Comparison of ENCODE assay signal across 9 cellular contexts in the genomic region with DNA sequence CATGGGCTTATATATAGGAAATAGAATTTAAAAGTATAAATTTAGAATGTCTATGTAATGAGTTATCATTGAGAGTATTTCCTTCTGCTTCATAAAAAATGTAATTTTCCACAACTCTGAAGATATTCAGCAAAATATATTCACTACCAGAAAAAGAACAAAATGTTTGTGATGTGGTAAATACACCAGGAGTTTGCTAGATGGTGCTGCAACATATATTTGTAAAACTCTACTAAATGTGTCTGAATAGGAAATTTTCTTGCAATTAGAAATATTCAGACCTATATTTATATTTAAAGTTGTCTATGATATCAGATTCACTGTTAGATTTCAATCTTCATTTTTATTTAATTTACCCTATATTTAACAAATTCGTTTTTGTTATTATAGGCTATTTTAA.
"Had no signal": no experiment of that assay in that cellular context is flagged by ENCODE, and none has a peak within 500 bp of the region (broad histone marks: within the 10 kb centered on the region; RNA-seq: fewer than 3 reads in every experiment).

No MANE protein-coding gene starts in this region.

- H3K27me3 Mint-ChIP-seq: IgD-negative memory B cell had no signal

- H3K4me1 Mint-ChIP-seq: GM23338, H9, IgD-negative memory B cell had no signal

- FAIRE-seq: H1, H54, HepG2 had no signal

- H3K4me3 ChIP-seq: GM23338 had no signal

- ATAC-seq: GM23338, HepG2 had no signal

- H2AFZ ChIP-seq: GM23338 had no signal

- H3K27ac Mint-ChIP-seq: GM23338, H9, IgD-negative memory B cell had no signal

- H3K4me2 ChIP-seq: GM23338 had no signal

- DNase-seq: H9, HCEC 1CT, KBM-7 had no signal

- H3K27ac ChIP-seq: HL-60 had no signal

- H3K9me3 Mint-ChIP-seq: GM23338, H9, IgD-negative memory B cell had no signal

- H3K4me3 Mint-ChIP-seq: GM23338, H9, IgD-negative memory B cell had no signal
